Comparison of ENCODE assay signal across 8 cellular contexts in genomic region chr4:174631901-174632758, GRCh38.
DNase-seq lines count a peak whose midpoint lies in the region; ATAC-seq and TF ChIP-seq lines count a peak whose summit lies in the region.

No MANE protein-coding gene starts in this region.

- TF ChIP-seq CTCF in Loucy (conservative IDR thresholded peaks at IDR 0.05; ENCODE audit: low read length) = peak; percentile 96
- peak; percentile 96 for TF ChIP-seq CTCF in VCaP (conservative IDR thresholded peaks at IDR 0.05)
- peak; percentile 94 for TF ChIP-seq CTCF in hepatocyte (IDR thresholded peaks at IDR 0.05; ENCODE audit: poor library complexity)
- TF ChIP-seq CTCF in thoracic aorta (IDR thresholded peaks at IDR 0.05) = peak; percentile 53

- 18 to 27% methylated on average over 2 of the region's 2 CpGs for WGBS in GM23248 (ENCODE audit: low coverage in 1 of 2, low lambda C conversion rate in 2 of 2, missing lambda C conversion rate in 2 of 2), 2 experiments
- 44% methylated on average over 2 of the region's 2 CpGs for whole genome bisulfite sequencing in hepatocyte (ENCODE audit: low lambda C conversion rate, missing lambda C conversion rate)

- in situ Hi-C loops in GM23248 (cut with MboI) = loop anchor here (10.0 kb wide), 1 partner anchor 267 kb away; no protein-coding TSS in a partner anchor

- H4K20me1 ChIP-seq in GM23248 (ENCODE audit: insufficient read depth) (no peaks in the 10 kb centered on the region), Loucy (ENCODE audit: insufficient read depth, low read length, poor library complexity, severe bottlenecking) (no peaks in the 10 kb centered on the region), hepatocyte (ENCODE audit: insufficient read depth, poor library complexity, severe bottlenecking) (no peaks in the 10 kb centered on the region)

- H3K79me2 ChIP-seq in GM23248 (ENCODE audit: insufficient read depth) (no peaks in the 10 kb centered on the region), Loucy (ENCODE audit: insufficient read depth, low read length) (no peaks in the 10 kb centered on the region), hepatocyte (no peaks in the 10 kb centered on the region)

- H2AFZ ChIP-seq in GM23248 = no peak overlapping the region
- peak overlapping the region; percentile 82 for H2AFZ ChIP-seq in Loucy (ENCODE audit: low read length)
- no peak overlapping the region for H2AFZ ChIP-seq in hepatocyte

- H3K4me2 ChIP-seq in GM23248 (ENCODE audit: unreplicated experiment) = no peak overlapping the region
- H3K4me2 ChIP-seq in Loucy (ENCODE audit: low read depth, low read length, poor library complexity, severe bottlenecking) = no peak overlapping the region
- H3K4me2 ChIP-seq in hepatocyte = no peak overlapping the region

- H3K9ac ChIP-seq in GM23248 (no peak overlapping the region), Loucy (ENCODE audit: low read depth, low read length, poor library complexity, severe bottlenecking) (no peak overlapping the region)

- DNase-seq in NCI-H2107 treated with DMSO at 0.1 percent for 48 hours (lab: John Stamatoyannopoulos, UW; ENCODE audit: unreplicated experiment) (peak; percentile 20), NCI-H2107 (lab: John Stamatoyannopoulos, UW) (no peak), GM23248 (peak; percentile 69), hepatocyte (ENCODE audit: low spot score) (peak; percentile 68), thoracic aorta (ENCODE audit: low spot score) (no peak), T-helper 9 cell (no peak)

- ATAC-seq in thoracic aorta (ENCODE audit: insufficient number of reproducible peaks, low FRiP score, low read depth) = no peak

- no peaks in the 10 kb centered on the region for H3K36me3 ChIP-seq in GM23248 (ENCODE audit: low read depth)
- H3K36me3 ChIP-seq in Loucy (ENCODE audit: insufficient read depth, low read length) = no peaks in the 10 kb centered on the region
- no peaks in the 10 kb centered on the region for H3K36me3 ChIP-seq in hepatocyte (replicated peaks; ENCODE audit: insufficient read depth, low read depth)
- no peaks in the 10 kb centered on the region for H3K36me3 ChIP-seq in thoracic aorta

- H3K27ac ChIP-seq in GM23248 (no peak overlapping the region), VCaP (no peak overlapping the region), hepatocyte (no peak overlapping the region), thoracic aorta (no peak overlapping the region)

- H3F3A ChIP-seq in GM23248 (ENCODE audit: insufficient read depth) (no peaks in the 10 kb centered on the region), Loucy (ENCODE audit: low read depth) (no peaks in the 10 kb centered on the region)

- H3K27me3 ChIP-seq in GM23248 (replicated peaks; ENCODE audit: insufficient read depth) = no peaks in the 10 kb centered on the region
- no peaks in the 10 kb centered on the region for H3K27me3 ChIP-seq in Loucy (ENCODE audit: insufficient read depth, low read length, poor library complexity, severe bottlenecking)
- H3K27me3 ChIP-seq in hepatocyte = no peaks in the 10 kb centered on the region
- H3K27me3 ChIP-seq in thoracic aorta (replicated peaks; ENCODE audit: insufficient read depth) = no peaks in the 10 kb centered on the region

- H3K4me1 ChIP-seq in GM23248 (ENCODE audit: insufficient read depth) (peaks cover 12% of the 10 kb centered on the region; the same call in 1 of the 2 replicates), Loucy (ENCODE audit: insufficient read depth, low read length, poor library complexity, severe bottlenecking) (peaks cover 16% of the 10 kb centered on the region), hepatocyte (ENCODE audit: insufficient read depth) (no peaks in the 10 kb centered on the region), thoracic aorta (ENCODE audit: control insufficient read depth in 1 of 2, low read depth in 2 of 2) (no peaks in the 10 kb centered on the region)

- no peaks in the 10 kb centered on the region for H3K9me2 ChIP-seq in GM23248 (ENCODE audit: insufficient read depth)
- H3K9me2 ChIP-seq in Loucy (replicated peaks; ENCODE audit: low read depth, low read length) = no peaks in the 10 kb centered on the region
- H3K9me2 ChIP-seq in hepatocyte (replicated peaks; ENCODE audit: insufficient read depth) = no peaks in the 10 kb centered on the region

- no peaks in the 10 kb centered on the region for H3K9me3 ChIP-seq in GM23248 (ENCODE audit: low read depth)
- H3K9me3 ChIP-seq in Loucy (ENCODE audit: insufficient read depth, low read depth, low read length) = no peaks in the 10 kb centered on the region
- H3K9me3 ChIP-seq in hepatocyte (ENCODE audit: low read depth) = no peaks in the 10 kb centered on the region
- H3K9me3 ChIP-seq in thoracic aorta = no peaks in the 10 kb centered on the region

- H3K4me3 ChIP-seq in GM23248 (no peak overlapping the region), Loucy (ENCODE audit: low read length, poor library complexity, severe bottlenecking) (no peak overlapping the region), hepatocyte (no peak overlapping the region), thoracic aorta (no peak overlapping the region)

Comparison
In these comparisons a context has a peak if more than half of its experiments do, and no peak if none do; other contexts are left out.
1. DNase-seq: peak in NCI-H2107 treated with DMSO at 0.1 percent for 48 hours (single experiment), GM23248 (single experiment) and hepatocyte (single experiment); none in NCI-H2107 (single experiment), thoracic aorta (single experiment) and T-helper 9 cell (single experiment).
2. Peak in every context shown above with its lines, with median percentiles within 50 percentile points of each other: CTCF ChIP-seq.